9 cellular contexts compared by ENCODE assay signal in the genomic region with DNA sequence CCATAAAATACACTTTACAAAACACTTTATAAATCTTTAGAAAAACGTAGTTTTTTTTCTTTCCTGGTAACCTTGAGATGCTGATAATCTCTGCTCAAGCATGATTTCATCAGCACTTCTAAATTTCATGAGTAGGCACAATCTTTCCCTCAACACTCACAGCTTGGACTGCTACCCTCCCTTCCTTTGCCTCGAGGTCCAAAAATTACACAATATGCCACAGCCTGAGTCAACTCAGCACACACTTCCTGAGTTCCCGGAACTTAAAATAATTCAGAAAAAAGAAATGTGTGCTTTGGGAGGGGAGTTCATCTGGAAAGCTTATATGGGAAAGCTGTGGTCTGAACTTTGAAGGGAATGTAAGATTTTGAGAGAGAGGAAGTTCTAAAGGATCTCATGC. TPM values are rescaled to one million over a fixed set of nuclear protein-coding genes. Genes with fewer than 3 reads are reported as not detected.
DNase-seq lines count a peak whose midpoint lies in the region; ATAC-seq, FAIRE-seq and TF ChIP-seq lines count a peak whose summit lies in the region.
"Had no signal": no experiment of that assay in that cellular context is flagged by ENCODE, and none has a peak within 500 bp of the region (broad histone marks: within the 10 kb centered on the region; RNA-seq: fewer than 3 reads in every experiment).

No MANE protein-coding gene starts in this region.

- H3K4me1 ChIP-seq in MM.1S (ENCODE audit: low read length), result no peaks in the 10 kb centered on the region

- H3K4me3 ChIP-seq in MM.1S (ENCODE audit: low read length) (no peak overlapping the region), bronchial epithelial cell (ENCODE audit: low read depth, low read length) (no peak overlapping the region)

- no peak overlapping the region for H3K27ac ChIP-seq in MM.1S (ENCODE audit: low read length)

- H4K20me1 ChIP-seq in MM.1S (ENCODE audit: insufficient read depth, low read length), result no peaks in the 10 kb centered on the region

- peak; percentile 92 for DNase-seq in AG08395 (ENCODE audit: low spot score)
- DNase-seq in MM.1S, result peak; percentile 8
- peak; percentile 98 for DNase-seq in bronchial epithelial cell (ENCODE audit: low read depth)
- peak; percentile 72 for DNase-seq in medulla oblongata (ENCODE audit: extremely low spot score)
- DNase-seq in DMS53 (lab: John Stamatoyannopoulos, UW), result no peak
- DNase-seq in cerebellum (ENCODE audit: low spot score), result no peak
- no peak for DNase-seq in activated T-cell treated with anti-CD3 and anti-CD28 coated beads, Interleukin-2, amount 50 U/mL, for 1 hour

- no peak for ATAC-seq in HG03196 (IDR thresholded peaks at IDR 0.05; ENCODE audit: unreplicated experiment)

- H3K36me3 ChIP-seq in MM.1S (replicated peaks; ENCODE audit: insufficient read depth, low read length) (no peaks in the 10 kb centered on the region), bronchial epithelial cell (ENCODE audit: control insufficient read depth, insufficient read depth, low read length) (peaks cover 4% of the 10 kb centered on the region)

- FAIRE-seq in bronchial epithelial cell (lab: Jason Lieb, UNC), result no peak

- H3F3A ChIP-seq in MM.1S (ENCODE audit: insufficient read depth, low read length), result no peaks in the 10 kb centered on the region

- no peaks in the 10 kb centered on the region for H3K79me2 ChIP-seq in MM.1S (ENCODE audit: low read length)

- H3K9me2 ChIP-seq in MM.1S (replicated peaks; ENCODE audit: insufficient read depth, low read length), result no peaks in the 10 kb centered on the region

- no peak overlapping the region for H3K4me2 ChIP-seq in MM.1S (ENCODE audit: low read depth, low read length)

- H3K27me3 ChIP-seq in MM.1S (replicated peaks; ENCODE audit: insufficient read depth, low read length) (no peaks in the 10 kb centered on the region), bronchial epithelial cell (ENCODE audit: control insufficient read depth, insufficient read depth, low read length) (no peaks in the 10 kb centered on the region)

- H3K9me3 ChIP-seq in MM.1S (replicated peaks; ENCODE audit: insufficient read depth, low read length), result no peaks in the 10 kb centered on the region

- TF ChIP-seq CTCF in MM.1S (IDR thresholded peaks at IDR 0.05; ENCODE audit: low read length), result no peak
- TF ChIP-seq CTCF in bronchial epithelial cell (IDR thresholded peaks at IDR 0.05; ENCODE audit: insufficient read depth, low read length, severe bottlenecking), result no peak

- no peak overlapping the region for H3K9ac ChIP-seq in MM.1S (ENCODE audit: low read length)

- H2AFZ ChIP-seq in MM.1S (ENCODE audit: low read length), result no peak overlapping the region

RNA-seq across cellular contexts. Expression of a gene that starts 5.9 kb away (rescaled TPM):
- total RNA-seq in bronchial epithelial cell (15.3 and 84.4 TPM in 2 replicates), cerebellum (not detected)

RNA-seq across cellular contexts. Expression of a gene that starts 33.7 kb away (rescaled TPM):
- total RNA-seq in bronchial epithelial cell (13.4 and 18.2 TPM in 2 replicates), cerebellum (109 TPM)

RNA-seq across cellular contexts. Expression of a gene that starts 38.9 kb away (rescaled TPM):
- total RNA-seq in bronchial epithelial cell (0.26 TPM in 1 of 2 replicates, not detected in the other), cerebellum (0.54 TPM)
- total RNA-seq: lower leg skin had no signal

Comparison
In these comparisons a context has a peak if more than half of its experiments do, and no peak if none do; other contexts are left out.
1. DNase-seq: peak in AG08395 (single experiment), MM.1S (single experiment), bronchial epithelial cell (single experiment) and medulla oblongata (single experiment); none in DMS53 (single experiment), cerebellum (single experiment) and activated T-cell treated with anti-CD3 and anti-CD28 coated beads, Interleukin-2, amount 50 U/mL, for 1 hour (single experiment).
2. RNA of a gene that starts 5.9 kb away (total RNA-seq): 15.3 to 84.4 TPM in bronchial epithelial cell; not detected in cerebellum (single experiment); every median in the first group is over 10 times any median in the second.